Comparison of ENCODE assay signal across 8 cellular contexts in genomic region chr22:21569076-21569427, GRCh38. TPM values are rescaled to one million over a fixed set of nuclear protein-coding genes. Genes with fewer than 3 reads are reported as not detected.
DNase-seq lines count a peak whose midpoint lies in the region; ATAC-seq, FAIRE-seq and TF ChIP-seq lines count a peak whose summit lies in the region.
"Not testable (repeated sequence)": the region's sequence is repeated elsewhere in the genome, so short reads cannot be mapped to it uniquely, and the experiment has no call there.

No MANE protein-coding gene starts in this region.

- H3K27me3 ChIP-seq in DOHH2 (ENCODE audit: control insufficient read depth, low read length); bronchial epithelial cell (ENCODE audit: control insufficient read depth, insufficient read depth, low read length); mesendoderm (ENCODE audit: insufficient read depth, low read length, poor library complexity); prostate gland (replicated peaks; ENCODE audit: insufficient read depth); upper lobe of left lung: not testable (repeated sequence)

- not testable (repeated sequence) for H2BK120ac ChIP-seq in mesendoderm (ENCODE audit: low read depth, low read length)

- H3K36me3 Mint-ChIP-seq in activated CD4-positive, alpha-beta memory T cell treated with anti-CD3 and anti-CD28 coated beads, Interleukin-2, amount 10 ng/mL, durations not matched to agents 7 days and 5 days (ENCODE audit: low read depth): peaks cover 31% of the 10 kb centered on the region

- peak overlapping the region; percentile 99 for H3K9ac ChIP-seq in mesendoderm (ENCODE audit: low read length)

- POLR2A ChIA-PET in activated CD4-positive, alpha-beta memory T cell treated with anti-CD3 and anti-CD28 coated beads, Interleukin-2, amount 10 ng/mL, durations not matched to agents 7 days and 5 days (lab: Charles Lee): interaction anchor here (0.8 to 4.4 kb wide), 9 partner anchors 8 to 97 kb away, joined by 3 to 38 read pairs (median 5); partner anchors contain the start of genes CCDC116, PPIL2, SDF2L1 and YDJC

- not testable (repeated sequence) for TF ChIP-seq POLR2A in NB4 (IDR thresholded peaks at IDR 0.05; ENCODE audit: extremely low read depth, insufficient read length); prostate gland (IDR thresholded peaks at IDR 0.05); upper lobe of left lung (IDR thresholded peaks at IDR 0.05)

- H2BK15ac ChIP-seq in mesendoderm (replicated peaks; ENCODE audit: low read depth): not testable (repeated sequence)

- H3K79me1 ChIP-seq in mesendoderm (ENCODE audit: low read length): not testable (repeated sequence)

- ATAC-seq in upper lobe of left lung (ENCODE audit: low FRiP score in 2 of 2): not testable (repeated sequence)

- H3K4me1 Mint-ChIP-seq in activated CD4-positive, alpha-beta memory T cell treated with anti-CD3 and anti-CD28 coated beads, Interleukin-2, amount 10 ng/mL, durations not matched to agents 7 days and 5 days: peaks cover 57% of the 10 kb centered on the region

- peak overlapping the region; percentile 99 for H3K56ac ChIP-seq in mesendoderm (ENCODE audit: low read length)

- not testable (repeated sequence) for H3K9me2 ChIP-seq in DOHH2 (replicated peaks; ENCODE audit: control insufficient read depth, low read length)

- H3K27ac ChIP-seq in DOHH2 (ENCODE audit: low read depth, low read length): not testable (repeated sequence)
- H3K27ac ChIP-seq in mesendoderm (ENCODE audit: low read depth, low read length) (peak overlapping the region; percentile 93), prostate gland (peak overlapping the region in 1 of 2 donors; percentile 91), upper lobe of left lung (peak overlapping the region; percentile 91 to 95 (median 94))

- H3K9me3 ChIP-seq in DOHH2 (ENCODE audit: control insufficient read depth, insufficient read depth, low read length); prostate gland; upper lobe of left lung: not testable (repeated sequence)

- not testable (repeated sequence) for H3K9me3 Mint-ChIP-seq in activated CD4-positive, alpha-beta memory T cell treated with anti-CD3 and anti-CD28 coated beads, Interleukin-2, amount 10 ng/mL, durations not matched to agents 7 days and 5 days

- H3K4me1 ChIP-seq in DOHH2 (ENCODE audit: control insufficient read depth, low read length) (peaks cover 44% of the 10 kb centered on the region), prostate gland (replicated peaks) (peaks cover 15% of the 10 kb centered on the region), upper lobe of left lung (peaks cover 41 to 62% (median 50%) of the 10 kb centered on the region in 4 donors)
- H3K4me1 ChIP-seq in mesendoderm (ENCODE audit: control insufficient read depth, low read depth, low read length): not testable (repeated sequence)

- TF ChIP-seq EP300 in upper lobe of left lung (IDR thresholded peaks at IDR 0.05): not testable (repeated sequence)

- H3K4me2 ChIP-seq in DOHH2 (ENCODE audit: low read length) (peak overlapping the region; percentile 67), mesendoderm (ENCODE audit: low read length) (peak overlapping the region; percentile 80)

- not testable (repeated sequence) for H2BK5ac ChIP-seq in mesendoderm (ENCODE audit: low read length)

- CTCF ChIA-PET in activated CD4-positive, alpha-beta memory T cell treated with anti-CD3 and anti-CD28 coated beads, Interleukin-2, amount 10 ng/mL, durations not matched to agents 7 days and 5 days (lab: Charles Lee): interaction anchor here (1.9 to 2.8 kb wide), 2 partner anchors 60 to 73 kb away, joined by 9 to 19 read pairs; partner anchors contain the start of gene SDF2L1

- H3K4me3 ChIP-seq in DOHH2 (ENCODE audit: low read length) (peak overlapping the region; percentile 95), NB4 (ENCODE audit: low read depth, low read length) (peak overlapping the region; percentile 91), bronchial epithelial cell (ENCODE audit: low read depth, low read length) (peak overlapping the region; percentile 82), foreskin fibroblast (ENCODE audit: low read depth in 1 of 2, low read length in 2 of 2) (peak overlapping the region; percentile 74 to 93), mesendoderm (ENCODE audit: low read length) (peak overlapping the region; percentile 97), prostate gland (peak overlapping the region; percentile 84 to 94), upper lobe of left lung (peak overlapping the region in 3 of 4 donors; percentile 72 to 93 (median 84))

- H3F3A ChIP-seq in DOHH2 (ENCODE audit: control insufficient read depth, insufficient read depth): not testable (repeated sequence)

- H3K4me3 Mint-ChIP-seq in activated CD4-positive, alpha-beta memory T cell treated with anti-CD3 and anti-CD28 coated beads, Interleukin-2, amount 10 ng/mL, durations not matched to agents 7 days and 5 days: peak overlapping the region; percentile 92

- H4K20me1 ChIP-seq in DOHH2 (ENCODE audit: control insufficient read depth, insufficient read depth, low read depth, low read length): peaks cover 50% of the 10 kb centered on the region

- peak overlapping the region; percentile 90 for H3K27ac Mint-ChIP-seq in activated CD4-positive, alpha-beta memory T cell treated with anti-CD3 and anti-CD28 coated beads, Interleukin-2, amount 10 ng/mL, durations not matched to agents 7 days and 5 days

- no CpG with 5 or more reads among the region's 12 CpGs for WGBS in mesendoderm (ENCODE audit: extremely low coverage, insufficient coverage, low lambda C conversion rate)
- 45% methylated on average over 12 of the region's 12 CpGs for WGBS in prostate gland
- 51 to 54% methylated on average over 10 to 12 of the region's 12 CpGs for WGBS in upper lobe of left lung, 2 donors

- TF ChIP-seq CTCF in DOHH2 (IDR thresholded peaks at IDR 0.05; ENCODE audit: low read depth, low read length, poor library complexity, severe bottlenecking); NB4 (IDR thresholded peaks at IDR 0.05; ENCODE audit: low read depth, low read length); bronchial epithelial cell (IDR thresholded peaks at IDR 0.05; ENCODE audit: insufficient read depth, low read length, severe bottlenecking); foreskin fibroblast (IDR thresholded peaks at IDR 0.05; ENCODE audit: low read depth, low read length); prostate gland (IDR thresholded peaks at IDR 0.05); upper lobe of left lung (IDR thresholded peaks at IDR 0.05): not testable (repeated sequence)

- H2AK5ac ChIP-seq in mesendoderm (ENCODE audit: low read length): not testable (repeated sequence)

- not testable (repeated sequence) for H3K18ac ChIP-seq in mesendoderm (ENCODE audit: low read length)

- not testable (repeated sequence) for H3K4ac ChIP-seq in mesendoderm (ENCODE audit: low read depth, low read length)

- H3K36me3 ChIP-seq in DOHH2 (ENCODE audit: control insufficient read depth, low read length): peaks cover 55% of the 10 kb centered on the region
- not testable (repeated sequence) for H3K36me3 ChIP-seq in bronchial epithelial cell (ENCODE audit: control insufficient read depth, insufficient read depth, low read length); mesendoderm (ENCODE audit: control insufficient read depth, insufficient read depth, low read length); prostate gland; upper lobe of left lung

- not testable (repeated sequence) for DNase-seq in NB4 (ENCODE audit: low read depth); activated CD4-positive, alpha-beta memory T cell treated with anti-CD3 and anti-CD28 coated beads, Interleukin-2, amount 10 ng/mL, durations not matched to agents 7 days and 5 days; bronchial epithelial cell (ENCODE audit: low read depth); foreskin fibroblast; mesendoderm; prostate gland (ENCODE audit: low spot score); upper lobe of left lung

- H4K8ac ChIP-seq in mesendoderm (ENCODE audit: low read depth, low read length): not testable (repeated sequence)

- H4K5ac ChIP-seq in mesendoderm (ENCODE audit: low read length): not testable (repeated sequence)

- H3K27me3 Mint-ChIP-seq in activated CD4-positive, alpha-beta memory T cell treated with anti-CD3 and anti-CD28 coated beads, Interleukin-2, amount 10 ng/mL, durations not matched to agents 7 days and 5 days: not testable (repeated sequence)

- not testable (repeated sequence) for H3K23ac ChIP-seq in mesendoderm (ENCODE audit: low read length)

- not testable (repeated sequence) for FAIRE-seq in bronchial epithelial cell (lab: Jason Lieb, UNC)

- intact Hi-C loops in prostate gland (cut with DNase I): not testable (repeated sequence)

- peaks cover 69% of the 10 kb centered on the region for H3K79me2 ChIP-seq in DOHH2 (ENCODE audit: control insufficient read depth, low read length)
- peaks cover 62% of the 10 kb centered on the region for H3K79me2 ChIP-seq in mesendoderm (ENCODE audit: control insufficient read depth, insufficient read depth, low read length)

RNA-seq across cellular contexts. Expression of gene UBE2L3, which starts 1.5 kb away (rescaled TPM):
- 10 to 100 TPM; 54.3 to 57.4 TPM for total RNA-seq in activated CD4-positive, alpha-beta memory T cell treated with anti-CD3 and anti-CD28 coated beads, Interleukin-2, amount 10 ng/mL, durations not matched to agents 7 days and 5 days
- total RNA-seq in bronchial epithelial cell (14.7 and 23.3 TPM in 2 replicates), prostate gland (10 to 100 TPM; 61.7 to 78.1 TPM), upper lobe of left lung (10 to 100 TPM; 24.1 to 45.8 (median 39.2) TPM)
- polyA plus RNA-seq in mesendoderm (2013, experiment 1 of 2): 139 TPM
- 141 TPM for polyA plus RNA-seq in mesendoderm (2013, experiment 2 of 2)

RNA-seq across cellular contexts. Expression of gene RIMBP3C, which starts 17.8 kb away (rescaled TPM):
- total RNA-seq in activated CD4-positive, alpha-beta memory T cell treated with anti-CD3 and anti-CD28 coated beads, Interleukin-2, amount 10 ng/mL, durations not matched to agents 7 days and 5 days: under 1 TPM; 0.23 to 0.33 TPM
- total RNA-seq in bronchial epithelial cell (under 0.01 TPM in 2 replicates), prostate gland (1 to 10 TPM in 1 of 2 donors, under 1 TPM in 1; 0.14 to 6.4 TPM), upper lobe of left lung (1 to 10 TPM in 1 of 6 donors, under 1 TPM in 4, not detected in 1; 0.10 to 1.0 (median 0.57) TPM)
- 0.17 TPM for polyA plus RNA-seq in mesendoderm (2013, experiment 1 of 2)
- 0.08 TPM for polyA plus RNA-seq in mesendoderm (2013, experiment 2 of 2)
